Comparison of ENCODE assay signal across 2 cellular contexts in the genomic region with DNA sequence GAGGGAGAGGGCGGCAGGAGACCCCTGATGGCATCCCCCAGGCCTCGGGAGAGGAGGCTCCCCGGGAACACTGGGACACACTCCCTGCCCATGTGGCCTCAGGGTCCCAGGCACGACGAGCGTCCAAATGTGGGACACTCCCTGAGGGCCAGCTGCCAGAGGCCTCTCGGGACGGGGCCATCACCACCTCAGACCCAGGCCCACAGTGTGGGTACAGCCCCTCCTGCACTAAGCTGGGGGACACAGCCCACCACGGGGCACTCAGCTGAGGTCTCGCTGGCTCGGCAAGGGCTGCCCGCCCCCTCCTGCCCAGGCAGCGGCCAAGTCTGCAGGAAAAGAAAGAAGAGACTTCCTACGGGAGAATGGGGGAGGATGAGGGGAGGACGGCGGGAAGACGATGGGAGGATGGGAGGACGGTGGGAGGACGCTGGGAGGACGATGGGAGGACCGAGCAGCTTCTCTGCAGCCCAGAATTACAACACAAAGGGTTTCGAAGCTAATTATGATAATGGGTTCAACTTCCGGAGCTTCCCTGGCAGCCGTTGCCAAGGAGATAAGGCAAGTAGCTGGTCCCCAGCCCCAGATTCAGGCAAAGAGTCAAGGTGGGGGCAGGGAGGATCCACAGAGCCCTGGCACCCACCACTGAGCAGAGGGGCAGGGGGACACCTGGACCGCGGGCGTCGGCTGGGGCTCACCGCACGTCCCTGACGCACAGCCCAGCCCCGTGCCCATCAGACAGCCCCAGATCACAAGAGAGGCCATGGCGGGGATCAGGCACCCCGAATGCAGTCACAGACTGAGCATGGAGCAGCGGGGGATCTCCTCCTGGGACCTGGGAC.
TF ChIP-seq lines count a peak whose summit lies in the region.

No MANE protein-coding gene starts in this region.

TF ChIP-seq in GM23338, 12 proteins besides CTCF, POLR2A, EP300 and RAD21 (continued from another document):
- TF ChIP-seq, protein P1, sequence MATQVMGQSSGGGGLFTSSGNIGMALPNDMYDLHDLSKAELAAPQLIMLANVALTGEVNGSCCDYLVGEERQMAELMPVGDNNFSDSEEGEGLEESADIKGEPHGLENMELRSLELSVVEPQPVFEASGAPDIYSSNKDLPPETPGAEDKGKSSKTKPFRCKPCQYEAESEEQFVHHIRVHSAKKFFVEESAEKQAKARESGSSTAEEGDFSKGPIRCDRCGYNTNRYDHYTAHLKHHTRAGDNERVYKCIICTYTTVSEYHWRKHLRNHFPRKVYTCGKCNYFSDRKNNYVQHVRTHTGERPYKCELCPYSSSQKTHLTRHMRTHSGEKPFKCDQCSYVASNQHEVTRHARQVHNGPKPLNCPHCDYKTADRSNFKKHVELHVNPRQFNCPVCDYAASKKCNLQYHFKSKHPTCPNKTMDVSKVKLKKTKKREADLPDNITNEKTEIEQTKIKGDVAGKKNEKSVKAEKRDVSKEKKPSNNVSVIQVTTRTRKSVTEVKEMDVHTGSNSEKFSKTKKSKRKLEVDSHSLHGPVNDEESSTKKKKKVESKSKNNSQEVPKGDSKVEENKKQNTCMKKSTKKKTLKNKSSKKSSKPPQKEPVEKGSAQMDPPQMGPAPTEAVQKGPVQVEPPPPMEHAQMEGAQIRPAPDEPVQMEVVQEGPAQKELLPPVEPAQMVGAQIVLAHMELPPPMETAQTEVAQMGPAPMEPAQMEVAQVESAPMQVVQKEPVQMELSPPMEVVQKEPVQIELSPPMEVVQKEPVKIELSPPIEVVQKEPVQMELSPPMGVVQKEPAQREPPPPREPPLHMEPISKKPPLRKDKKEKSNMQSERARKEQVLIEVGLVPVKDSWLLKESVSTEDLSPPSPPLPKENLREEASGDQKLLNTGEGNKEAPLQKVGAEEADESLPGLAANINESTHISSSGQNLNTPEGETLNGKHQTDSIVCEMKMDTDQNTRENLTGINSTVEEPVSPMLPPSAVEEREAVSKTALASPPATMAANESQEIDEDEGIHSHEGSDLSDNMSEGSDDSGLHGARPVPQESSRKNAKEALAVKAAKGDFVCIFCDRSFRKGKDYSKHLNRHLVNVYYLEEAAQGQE (IDR thresholded peaks at IDR 0.05; ENCODE audit: unreplicated experiment), result no peak
- TF ChIP-seq POLR2AphosphoS5 (IDR thresholded peaks at IDR 0.05; ENCODE audit: low read depth) (no peak), EZH2 (IDR thresholded peaks at IDR 0.05; ENCODE audit: low read depth, unreplicated experiment) (no peak), EZH2phosphoT487 (IDR thresholded peaks at IDR 0.05; ENCODE audit: unreplicated experiment) (no peak), ZNF114 (CRISPR knock-in tag; IDR thresholded peaks at IDR 0.05) (no peak), NANOG (IDR thresholded peaks at IDR 0.05; ENCODE audit: borderline replicate concordance) (no peak), JUNB (IDR thresholded peaks at IDR 0.05; ENCODE audit: unreplicated experiment) (no peak), ZNF331 (CRISPR knock-in tag; IDR thresholded peaks at IDR 0.05; ENCODE audit: low read depth) (no peak), STAT1 (IDR thresholded peaks at IDR 0.05; ENCODE audit: unreplicated experiment) (no peak), CREB1 (CRISPR knock-in tag; IDR thresholded peaks at IDR 0.05; ENCODE audit: low read depth) (no peak)
- TF ChIP-seq, protein P2, sequence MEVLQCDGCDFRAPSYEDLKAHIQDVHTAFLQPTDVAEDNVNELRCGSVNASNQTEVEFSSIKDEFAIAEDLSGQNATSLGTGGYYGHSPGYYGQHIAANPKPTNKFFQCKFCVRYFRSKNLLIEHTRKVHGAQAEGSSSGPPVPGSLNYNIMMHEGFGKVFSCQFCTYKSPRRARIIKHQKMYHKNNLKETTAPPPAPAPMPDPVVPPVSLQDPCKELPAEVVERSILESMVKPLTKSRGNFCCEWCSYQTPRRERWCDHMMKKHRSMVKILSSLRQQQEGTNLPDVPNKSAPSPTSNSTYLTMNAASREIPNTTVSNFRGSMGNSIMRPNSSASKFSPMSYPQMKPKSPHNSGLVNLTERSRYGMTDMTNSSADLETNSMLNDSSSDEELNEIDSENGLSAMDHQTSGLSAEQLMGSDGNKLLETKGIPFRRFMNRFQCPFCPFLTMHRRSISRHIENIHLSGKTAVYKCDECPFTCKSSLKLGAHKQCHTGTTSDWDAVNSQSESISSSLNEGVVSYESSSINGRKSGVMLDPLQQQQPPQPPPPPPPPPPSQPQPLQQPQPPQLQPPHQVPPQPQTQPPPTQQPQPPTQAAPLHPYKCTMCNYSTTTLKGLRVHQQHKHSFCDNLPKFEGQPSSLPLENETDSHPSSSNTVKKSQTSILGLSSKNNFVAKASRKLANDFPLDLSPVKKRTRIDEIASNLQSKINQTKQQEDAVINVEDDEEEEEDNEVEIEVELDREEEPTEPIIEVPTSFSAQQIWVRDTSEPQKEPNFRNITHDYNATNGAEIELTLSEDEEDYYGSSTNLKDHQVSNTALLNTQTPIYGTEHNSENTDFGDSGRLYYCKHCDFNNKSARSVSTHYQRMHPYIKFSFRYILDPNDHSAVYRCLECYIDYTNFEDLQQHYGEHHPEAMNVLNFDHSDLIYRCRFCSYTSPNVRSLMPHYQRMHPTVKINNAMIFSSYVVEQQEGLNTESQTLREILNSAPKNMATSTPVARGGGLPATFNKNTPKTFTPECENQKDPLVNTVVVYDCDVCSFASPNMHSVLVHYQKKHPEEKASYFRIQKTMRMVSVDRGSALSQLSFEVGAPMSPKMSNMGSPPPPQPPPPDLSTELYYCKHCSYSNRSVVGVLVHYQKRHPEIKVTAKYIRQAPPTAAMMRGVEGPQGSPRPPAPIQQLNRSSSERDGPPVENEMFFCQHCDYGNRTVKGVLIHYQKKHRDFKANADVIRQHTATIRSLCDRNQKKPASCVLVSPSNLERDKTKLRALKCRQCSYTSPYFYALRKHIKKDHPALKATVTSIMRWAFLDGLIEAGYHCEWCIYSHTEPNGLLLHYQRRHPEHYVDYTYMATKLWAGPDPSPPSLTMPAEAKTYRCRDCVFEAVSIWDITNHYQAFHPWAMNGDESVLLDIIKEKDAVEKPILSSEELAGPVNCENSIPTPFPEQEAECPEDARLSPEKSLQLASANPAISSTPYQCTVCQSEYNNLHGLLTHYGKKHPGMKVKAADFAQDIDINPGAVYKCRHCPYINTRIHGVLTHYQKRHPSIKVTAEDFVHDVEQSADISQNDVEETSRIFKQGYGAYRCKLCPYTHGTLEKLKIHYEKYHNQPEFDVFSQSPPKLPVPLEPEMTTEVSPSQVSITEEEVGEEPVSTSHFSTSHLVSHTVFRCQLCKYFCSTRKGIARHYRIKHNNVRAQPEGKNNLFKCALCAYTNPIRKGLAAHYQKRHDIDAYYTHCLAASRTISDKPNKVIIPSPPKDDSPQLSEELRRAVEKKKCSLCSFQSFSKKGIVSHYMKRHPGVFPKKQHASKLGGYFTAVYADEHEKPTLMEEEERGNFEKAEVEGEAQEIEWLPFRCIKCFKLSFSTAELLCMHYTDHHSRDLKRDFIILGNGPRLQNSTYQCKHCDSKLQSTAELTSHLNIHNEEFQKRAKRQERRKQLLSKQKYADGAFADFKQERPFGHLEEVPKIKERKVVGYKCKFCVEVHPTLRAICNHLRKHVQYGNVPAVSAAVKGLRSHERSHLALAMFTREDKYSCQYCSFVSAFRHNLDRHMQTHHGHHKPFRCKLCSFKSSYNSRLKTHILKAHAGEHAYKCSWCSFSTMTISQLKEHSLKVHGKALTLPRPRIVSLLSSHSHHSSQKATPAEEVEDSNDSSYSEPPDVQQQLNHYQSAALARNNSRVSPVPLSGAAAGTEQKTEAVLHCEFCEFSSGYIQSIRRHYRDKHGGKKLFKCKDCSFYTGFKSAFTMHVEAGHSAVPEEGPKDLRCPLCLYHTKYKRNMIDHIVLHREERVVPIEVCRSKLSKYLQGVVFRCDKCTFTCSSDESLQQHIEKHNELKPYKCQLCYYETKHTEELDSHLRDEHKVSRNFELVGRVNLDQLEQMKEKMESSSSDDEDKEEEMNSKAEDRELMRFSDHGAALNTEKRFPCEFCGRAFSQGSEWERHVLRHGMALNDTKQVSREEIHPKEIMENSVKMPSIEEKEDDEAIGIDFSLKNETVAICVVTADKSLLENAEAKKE (CRISPR knock-in tag; IDR thresholded peaks at IDR 0.05), result no peak

TF ChIP-seq in neural cell, 6 proteins besides CTCF, POLR2A, EP300 and RAD21:
- TF ChIP-seq, protein P1 (IDR thresholded peaks at IDR 0.05; ENCODE audit: borderline replicate concordance), result peak; percentile 31
- TF ChIP-seq POLR2AphosphoS5 (IDR thresholded peaks at IDR 0.05), result peak; percentile 38
- TF ChIP-seq SMC3 (conservative IDR thresholded peaks at IDR 0.05; ENCODE audit: poor library complexity), result peak; percentile 44
- TF ChIP-seq MXI1 (conservative IDR thresholded peaks at IDR 0.05; ENCODE audit: poor library complexity, severe bottlenecking), result peak; percentile 51
- no peak for TF ChIP-seq EZH2 (IDR thresholded peaks at IDR 0.05; ENCODE audit: borderline replicate concordance, insufficient read depth, low read length, poor library complexity, severe bottlenecking)
- TF ChIP-seq TAF1 (IDR thresholded peaks at IDR 0.05; ENCODE audit: low read depth), result no peak
